Comparison of ENCODE assay signal across 10 cellular contexts in genomic region chr2:9675369-9676351, GRCh38. TPM values are rescaled to one million over a fixed set of nuclear protein-coding genes. Genes with fewer than 3 reads are reported as not detected.
DNase-seq lines count a peak whose midpoint lies in the region; ATAC-seq and TF ChIP-seq lines count a peak whose summit lies in the region.
"Had no signal": no experiment of that assay in that cellular context is flagged by ENCODE, and none has a peak within 500 bp of the region (broad histone marks: within the 10 kb centered on the region; RNA-seq: fewer than 3 reads in every experiment).

No MANE protein-coding gene starts in this region.

- H3K27ac Mint-ChIP-seq in neural crest cell (ENCODE audit: unreplicated experiment): peak overlapping the region; percentile 27

- H3K4me1 Mint-ChIP-seq in neural crest cell: peaks cover 20% of the 10 kb centered on the region

- DNase-seq in EH (ENCODE audit: low read depth) (peak; percentile 98), NCI-H226 (peak; percentile 82), ecto neural progenitor cell (ENCODE audit: low spot score) (peak; percentile 60), neural crest cell (ENCODE audit: low read depth, low spot score) (peak; percentile 32), GM10266 (ENCODE audit: extremely low spot score) (no peak)
- DNase-seq in stimulated activated CD4-positive, alpha-beta T cell treated with anti-CD3 and anti-CD28 coated beads, Interleukin-15, amount 100 ng/mL, for 24 hours: no peak
- DNase-seq: NCI-H524 treated with DMSO at 0.1 percent for 48 hours, small intestine had no signal

- no peaks in the 10 kb centered on the region for H3K36me3 Mint-ChIP-seq in neural crest cell (ENCODE audit: low read depth)

- peak overlapping the region; percentile 16 for H3K4me3 Mint-ChIP-seq in neural crest cell

- H3K27me3 Mint-ChIP-seq in neural crest cell (ENCODE audit: low read depth): no peaks in the 10 kb centered on the region

- H3K9me3 Mint-ChIP-seq in neural crest cell: no peaks in the 10 kb centered on the region

- TF ChIP-seq CTCF in neural crest cell (conservative IDR thresholded peaks at IDR 0.05) (no peak), GM10266 (IDR thresholded peaks at IDR 0.05; ENCODE audit: control insufficient read depth, insufficient read depth, low read depth, missing control alignments) (no peak)

- ATAC-seq in GM19035 (IDR thresholded peaks at IDR 0.05; ENCODE audit: unreplicated experiment) (no peak), HG02763 (IDR thresholded peaks at IDR 0.05; ENCODE audit: unreplicated experiment) (no peak)

RNA-seq across cellular contexts. Expression of gene YWHAQ, which starts 44.9 kb away (rescaled TPM):
- total RNA-seq in neural crest cell: 503 and 518 TPM in 2 replicates

Comparison
In these comparisons a context has a peak if more than half of its experiments do, and no peak if none do; other contexts are left out.
1. DNase-seq: peak in EH (single experiment), NCI-H226 (single experiment), ecto neural progenitor cell (single experiment) and neural crest cell (single experiment); none in GM10266 (single experiment) and stimulated activated CD4-positive, alpha-beta T cell treated with anti-CD3 and anti-CD28 coated beads, Interleukin-15, amount 100 ng/mL, for 24 hours (single experiment).